Comparison of ENCODE assay signal across 9 cellular contexts in genomic region chr3:162546910-162547309, GRCh38.
"Had no signal": no experiment of that assay in that cellular context is flagged by ENCODE, and none has a peak within 500 bp of the region (broad histone marks: within the 10 kb centered on the region; RNA-seq: fewer than 3 reads in every experiment).

No MANE protein-coding gene starts in this region.

- H3K27me3 Mint-ChIP-seq: IgD-negative memory B cell had no signal

- H3K4me3 ChIP-seq: K562 had no signal

- H3K4me3 Mint-ChIP-seq: IgD-negative memory B cell had no signal

- H3K27ac ChIP-seq: HL-60, KMS-11 had no signal

- FAIRE-seq: HepG2, HTR-8/SVneo, K562 had no signal

- H3K4me1 Mint-ChIP-seq: IgD-negative memory B cell had no signal

- ATAC-seq: HepG2, K562 had no signal

- H3K4me2 ChIP-seq: KMS-11 had no signal

- H3K36me3 Mint-ChIP-seq: IgD-negative memory B cell had no signal

- DNase-seq: IMR-90, KBM-7, KG1 had no signal
